Comparison of ENCODE assay signal across 15 cellular contexts in the genomic region with DNA sequence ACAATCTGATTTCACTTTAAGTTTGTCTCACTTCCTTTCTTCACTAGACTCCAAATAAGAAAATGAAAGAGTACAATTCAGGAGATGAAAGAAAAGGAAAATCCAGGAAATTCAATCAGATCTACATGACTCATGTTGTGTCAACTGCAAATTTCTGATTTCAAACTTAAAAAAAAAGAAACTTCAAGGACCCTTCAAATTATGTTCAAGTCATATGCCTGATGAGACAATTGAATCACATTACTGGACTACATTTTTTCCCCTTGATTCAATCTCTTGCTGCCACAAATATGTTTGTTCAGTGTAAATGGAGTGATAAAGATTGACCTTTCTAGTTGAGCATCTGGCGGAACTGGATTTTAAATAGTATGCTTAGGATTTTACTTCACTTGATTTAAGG. TPM values are rescaled to one million over a fixed set of nuclear protein-coding genes. Genes with fewer than 3 reads are reported as not detected.
A peak's percentile ranks its signal among the peaks of the same experiment; 100 is the strongest.
DNase-seq lines count a peak whose midpoint lies in the region; ATAC-seq, FAIRE-seq and TF ChIP-seq lines count a peak whose summit lies in the region.
"Had no signal": no experiment of that assay in that cellular context is flagged by ENCODE, and none has a peak within 500 bp of the region (broad histone marks: within the 10 kb centered on the region; RNA-seq: fewer than 3 reads in every experiment).

No MANE protein-coding gene starts in this region.

- no peak overlapping the region for H2BK12ac ChIP-seq in H1 (ENCODE audit: low read depth, low read length)

- no peak overlapping the region for H3K27ac ChIP-seq in H1 (ENCODE audit: low read depth, low read length)

- no peak for TF ChIP-seq CTCF in H1 (IDR thresholded peaks at IDR 0.05; ENCODE audit: control extremely low read depth in 1 of 3, insufficient read depth in 1 of 3, low read depth in 1 of 3, low read length in 3 of 3)
- no peak for TF ChIP-seq CTCF in progenitor cell of endocrine pancreas (IDR thresholded peaks at IDR 0.05; ENCODE audit: unreplicated experiment)

- H3K9me3 Mint-ChIP-seq in progenitor cell of endocrine pancreas (ENCODE audit: low read depth), result peaks cover 2% of the 10 kb centered on the region
- H3K9me3 Mint-ChIP-seq: stimulated activated naive B cell treated with anti-CD40 and anti-IgM and Interleukin-4, amounts not matched to agents 10 μg/mL and 1 μg/mL and 100 μg/mL, for 72 hours had no signal

- no peak for TF ChIP-seq EP300 in H1 (IDR thresholded peaks at IDR 0.05; ENCODE audit: borderline replicate concordance in 1 of 2, low read depth in 2 of 2, low read length in 2 of 2)

- FAIRE-seq in H1 (lab: Jason Lieb, UNC), result peak; percentile 19
- FAIRE-seq: colon, kidney had no signal

- H3K4me3 ChIP-seq in H1 (ENCODE audit: extremely low read depth in 1 of 4, insufficient read depth in 2 of 4, low read depth in 3 of 4, low read length in 4 of 4), result no peak overlapping the region

- no peak for ATAC-seq in GM19395 (IDR thresholded peaks at IDR 0.05; ENCODE audit: unreplicated experiment)
- ATAC-seq: sciatic nerve; stimulated activated naive B cell treated with anti-CD40 and anti-IgM and Interleukin-4, amounts not matched to agents 10 μg/mL and 1 μg/mL and 100 μg/mL, for 72 hours had no signal

- H3K4ac ChIP-seq in H1 (replicated peaks; ENCODE audit: insufficient read length, low read depth, low read length), result no peak overlapping the region

- no peak for TF ChIP-seq RAD21 in H1 (IDR thresholded peaks at IDR 0.05 in 1 of 2, conservative IDR thresholded peaks at IDR 0.05 in 1 of 2; ENCODE audit: low read depth in 2 of 2, low read length in 2 of 2)

- POLR2A ChIA-PET in H1 (lab: Charles Lee; ENCODE audit: partially characterized antibody), result no interaction called here

- H3K9me3 ChIP-seq in H1 (ENCODE audit: insufficient read depth in 2 of 2, low read depth in 1 of 2, low read length in 1 of 2), result no peaks in the 10 kb centered on the region

- no peak overlapping the region for H3K14ac ChIP-seq in H1 (ENCODE audit: insufficient read length)

- H3K79me2 ChIP-seq in H1 (ENCODE audit: control insufficient read depth in 1 of 2, insufficient read depth in 2 of 2, low read length in 2 of 2), result no peaks in the 10 kb centered on the region

- no peak overlapping the region for H4K8ac ChIP-seq in H1 (ENCODE audit: extremely low read depth, insufficient read depth, low read length)

- 0 out of 7 replicates have a peak, but pooled peaks cover 0 to 2% (median 0%) of the 10 kb centered on the region in 4 experiments for H3K4me1 ChIP-seq in H1 (replicated peaks in 1 of 4; ENCODE audit: control insufficient read depth in 3 of 4, insufficient read depth in 4 of 4, low read length in 3 of 4)

- no peak overlapping the region for H3K23ac ChIP-seq in H1 (ENCODE audit: insufficient read length)

- H2AK5ac ChIP-seq in H1 (ENCODE audit: low read depth, low read length), result no peak overlapping the region

- H3K4me3 Mint-ChIP-seq in progenitor cell of endocrine pancreas (ENCODE audit: low read depth), result no peak overlapping the region
- H3K4me3 Mint-ChIP-seq: stimulated activated naive B cell treated with anti-CD40 and anti-IgM and Interleukin-4, amounts not matched to agents 10 μg/mL and 1 μg/mL and 100 μg/mL, for 72 hours had no signal

- no peak overlapping the region for H2BK5ac ChIP-seq in H1 (ENCODE audit: low read depth, low read length)

- H3K27ac Mint-ChIP-seq in progenitor cell of endocrine pancreas, result no peak overlapping the region
- H3K27ac Mint-ChIP-seq: stimulated activated naive B cell treated with anti-CD40 and anti-IgM and Interleukin-4, amounts not matched to agents 10 μg/mL and 1 μg/mL and 100 μg/mL, for 72 hours had no signal

- no peaks in the 10 kb centered on the region for H3K79me1 ChIP-seq in H1 (ENCODE audit: low read depth, low read length)

- peaks cover 3% of the 10 kb centered on the region for H3K27me3 Mint-ChIP-seq in progenitor cell of endocrine pancreas

- H3K36me3 Mint-ChIP-seq in progenitor cell of endocrine pancreas (ENCODE audit: insufficient read depth), result no peaks in the 10 kb centered on the region
- H3K36me3 Mint-ChIP-seq: stimulated activated naive B cell treated with anti-CD40 and anti-IgM and Interleukin-4, amounts not matched to agents 10 μg/mL and 1 μg/mL and 100 μg/mL, for 72 hours had no signal

- DNase-seq in EL, result peak; percentile 94
- DNase-seq in NCI-H774 (lab: John Stamatoyannopoulos, UW), result peak; percentile 12
- no peak for DNase-seq in H1 (ENCODE audit: low read depth in 1 of 2, low spot score in 2 of 2)
- DNase-seq in pulmonary artery endothelial cell (ENCODE audit: low read depth, low spot score), result peak; percentile 84
- DNase-seq in progenitor cell of endocrine pancreas (ENCODE audit: low spot score, unreplicated experiment), result no peak
- DNase-seq in NOMO-1 (lab: John Stamatoyannopoulos, UW; ENCODE audit: unreplicated experiment in 2 of 2), result no peak
- no peak for DNase-seq in iPS-NIHi11 (ENCODE audit: low spot score)
- DNase-seq: activated CD8-positive, alpha-beta memory T cell treated with anti-CD3 and anti-CD28 coated beads, Interleukin-2, amount 50 U/mL, for 4 hours; kidney; NCI-H1436 treated with DMSO at 0.1 percent for 48 hours; SHP77; stimulated activated naive B cell treated with anti-CD40 and anti-IgM and Interleukin-4, amounts not matched to agents 10 μg/mL and 1 μg/mL and 100 μg/mL, for 72 hours had no signal

- H3K36me3 ChIP-seq in H1 (ENCODE audit: control insufficient read depth in 2 of 4, insufficient read depth in 4 of 4, low read length in 3 of 4), result no peaks in the 10 kb centered on the region

- H2BK20ac ChIP-seq in H1 (ENCODE audit: low read length), result no peak overlapping the region

- H3K18ac ChIP-seq in H1 (ENCODE audit: extremely low read depth, low read length), result no peak overlapping the region

- H3K56ac ChIP-seq in H1 (replicated peaks; ENCODE audit: insufficient read length, low read depth, low read length), result no peak overlapping the region

- H2BK120ac ChIP-seq in H1 (replicated peaks; ENCODE audit: low read depth, low read length), result no peak overlapping the region

- TF ChIP-seq POLR2A in H1 (IDR thresholded peaks at IDR 0.05; ENCODE audit: control extremely low read depth in 1 of 2, low read depth in 2 of 2, low read length in 2 of 2), result no peak

- H3K4me1 Mint-ChIP-seq in progenitor cell of endocrine pancreas (ENCODE audit: low read depth), result peaks cover 14% of the 10 kb centered on the region
- H3K4me1 Mint-ChIP-seq: stimulated activated naive B cell treated with anti-CD40 and anti-IgM and Interleukin-4, amounts not matched to agents 10 μg/mL and 1 μg/mL and 100 μg/mL, for 72 hours had no signal

- no peak overlapping the region for H3K9ac ChIP-seq in H1 (replicated peaks in 1 of 4; ENCODE audit: extremely low read depth in 1 of 4, low read depth in 3 of 4, low read length in 3 of 4)

- H2BK15ac ChIP-seq in H1 (ENCODE audit: low read length), result no peak overlapping the region

- no peak overlapping the region for H4K91ac ChIP-seq in H1 (replicated peaks; ENCODE audit: insufficient read length, low read length)

- no peak overlapping the region for H2AFZ ChIP-seq in H1 (ENCODE audit: low read length)

- 95% methylated on average over 1 of the region's 1 CpG; no CpG with 5 or more reads in 1 of the 2 experiments for WGBS in H1 (ENCODE audit: extremely low coverage in 1 of 2, insufficient coverage in 1 of 2, insufficient read length in 1 of 2, insufficient replicate concordance in 2 of 2, low coverage in 1 of 2, low lambda C conversion rate in 2 of 2, missing lambda C conversion rate in 1 of 2), 2 experiments

- H3K27me3 ChIP-seq in H1 (replicated peaks in 1 of 4; ENCODE audit: control insufficient read depth in 3 of 4, extremely low read depth in 1 of 4, insufficient read depth in 3 of 4, low read length in 3 of 4), result no peaks in the 10 kb centered on the region

- peaks cover 0 to 2% of the 10 kb centered on the region in 2 experiments for H4K20me1 ChIP-seq in H1 (replicated peaks in 1 of 2; ENCODE audit: control insufficient read depth in 1 of 2, insufficient read depth in 2 of 2, low read length in 2 of 2)

- H3K23me2 ChIP-seq in H1 (ENCODE audit: low read depth, low read length), result no peaks in the 10 kb centered on the region

- H4K5ac ChIP-seq in H1 (ENCODE audit: insufficient read length, low read depth, low read length), result no peak overlapping the region

- CTCF ChIA-PET in H1 (lab: Charles Lee; ENCODE audit: partially characterized antibody), result interaction anchor here (0.6 to 0.9 kb wide), 2 partner anchors 36 to 46 kb away, joined by 3 read pairs; no protein-coding TSS in a partner anchor

- no peak overlapping the region for H3K4me2 ChIP-seq in H1 (ENCODE audit: insufficient read depth in 1 of 2, low read depth in 2 of 2, low read length in 2 of 2)

TF ChIP-seq in H1, 55 proteins besides CTCF, POLR2A, EP300 and RAD21 (continues in another document):
- TF ChIP-seq SAP30 (IDR thresholded peaks at IDR 0.05; ENCODE audit: insufficient read depth, insufficient replicate concordance, low read length), result no peak
- TF ChIP-seq MAFK (IDR thresholded peaks at IDR 0.05; ENCODE audit: low read depth, low read length), result no peak
- TF ChIP-seq KDM5A (IDR thresholded peaks at IDR 0.05; ENCODE audit: low read length), result no peak
- TF ChIP-seq TCF12 (IDR thresholded peaks at IDR 0.05; ENCODE audit: low read depth, low read length), result no peak
- TF ChIP-seq HDAC6 (IDR thresholded peaks at IDR 0.05; ENCODE audit: low read depth, low read length), result no peak
- TF ChIP-seq ATF2 (IDR thresholded peaks at IDR 0.05; ENCODE audit: low read length), result no peak

RNA-seq across cellular contexts. Expression of gene FRMD5, which starts 37.4 kb away (rescaled TPM):
- total RNA-seq in H1 (2021; fragmentation: NEBNext Ultra II Directional; extraction: Animal tissue kit (Norgen Biotek cat#: 25700)), result 10.2 and 12.6 TPM in 2 replicates
- 10.1 and 12.6 TPM in 2 replicates for polyA plus RNA-seq in H1 (2011; rRNA removed)
- polyA plus RNA-seq in H1 (2011; cell fraction: cytosol; rRNA removed), result 8.2 TPM
- polyA plus RNA-seq in H1 (2011; cell fraction: nucleus; rRNA removed), result 16.8 TPM
- polyA plus RNA-seq in H1 (2012, experiment 1 of 2), result 6.9 to 9.0 TPM (median 7.9 TPM) in 4 replicates
- polyA plus RNA-seq in H1 (2012, experiment 2 of 2), result 2.5 TPM
- polyA plus RNA-seq in H1 (2013, experiment 1 of 2), result 5.0 TPM
- 5.5 TPM for polyA plus RNA-seq in H1 (2013, experiment 2 of 2)
- 10.9 and 17.9 TPM in 2 replicates for polyA minus RNA-seq in H1 (2011; rRNA and poly(A)+ RNA removed)
- polyA minus RNA-seq in H1 (2011; cell fraction: cytosol; rRNA and poly(A)+ RNA removed), result 7.7 TPM
- 11.9 TPM for polyA minus RNA-seq in H1 (2011; cell fraction: nucleus; rRNA and poly(A)+ RNA removed)
- total RNA-seq in pulmonary artery endothelial cell (25.1 and 33.3 TPM in 2 replicates), progenitor cell of endocrine pancreas (7.8 and 9.5 TPM in 2 replicates)

Comparison
In these comparisons a context has a peak if more than half of its experiments do, and no peak if none do; other contexts are left out.
1. DNase-seq: peak in EL (single experiment), NCI-H774 (single experiment) and pulmonary artery endothelial cell (single experiment); none in H1 (0 of 2), progenitor cell of endocrine pancreas (single experiment), NOMO-1 (0 of 2) and iPS-NIHi11 (single experiment).